Comparison of ENCODE assay signal across 6 cellular contexts in the genomic region with DNA sequence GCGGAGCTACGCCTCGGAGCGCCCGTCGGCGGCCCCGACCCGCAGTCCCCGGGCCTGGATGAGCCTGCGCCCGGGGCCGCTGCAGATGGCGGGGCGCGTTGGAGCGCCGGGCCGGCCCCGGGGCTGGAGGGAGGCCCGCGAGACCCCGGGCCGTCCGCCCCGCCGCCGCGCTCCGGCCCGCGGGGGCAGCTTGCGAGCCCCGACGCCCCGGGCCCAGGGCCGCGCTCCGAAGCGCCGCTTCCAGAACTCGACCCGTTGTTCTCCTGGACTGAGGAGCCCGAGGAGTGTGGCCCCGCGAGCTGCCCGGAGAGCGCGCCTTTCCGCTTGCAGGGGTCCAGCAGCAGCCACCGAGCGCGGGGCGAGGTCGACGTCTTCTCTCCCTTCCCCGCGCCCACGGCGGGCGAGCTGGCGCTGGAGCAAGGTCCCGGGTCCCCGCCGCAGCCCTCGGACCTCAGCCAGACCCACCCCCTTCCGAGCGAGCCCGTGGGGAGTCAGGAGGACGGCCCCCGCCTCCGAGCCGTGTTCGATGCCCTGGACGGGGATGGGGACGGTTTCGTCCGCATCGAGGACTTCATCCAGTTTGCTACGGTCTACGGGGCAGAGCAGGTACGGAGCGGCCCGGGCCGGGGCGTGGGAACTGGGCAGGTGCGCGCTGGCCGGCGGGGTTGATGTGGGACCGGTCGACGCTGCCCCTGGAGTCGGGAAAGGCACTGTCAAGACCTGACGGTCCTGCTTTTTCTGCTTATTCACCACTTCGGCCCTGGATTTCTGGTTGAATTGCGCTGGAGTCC. TPM values are rescaled to one million over a fixed set of nuclear protein-coding genes. Genes with fewer than 3 reads are reported as not detected.
DNase-seq lines count a peak whose midpoint lies in the region; ATAC-seq and TF ChIP-seq lines count a peak whose summit lies in the region.

No MANE protein-coding gene starts in this region.

- TF ChIP-seq CTCF in 22Rv1 (IDR thresholded peaks at IDR 0.05) (no peak), mucosa of descending colon (IDR thresholded peaks at IDR 0.05) (no peak)

- H3K4me3 Mint-ChIP-seq in activated naive CD8-positive, alpha-beta T cell treated with anti-CD3 and anti-CD28 coated beads for 36 hours = peak overlapping the region; percentile 78

- H3K36me3 ChIP-seq in HAP-1 (replicated peaks) = 0 out of 2 replicates have a peak, but pooled peaks cover 4% of the 10 kb centered on the region
- H3K36me3 ChIP-seq in mucosa of descending colon (ENCODE audit: low read depth) = no peaks in the 10 kb centered on the region

- in situ Hi-C loops in HAP-1 (cut with MboI; ENCODE audit: low sequenced_read_pairs) = no loop called here

- peak overlapping the region; percentile 54 for H3K4me3 ChIP-seq in HAP-1
- peak overlapping the region; percentile 21 for H3K4me3 ChIP-seq in mucosa of descending colon

- peak; percentile 12 for ATAC-seq in mucosa of descending colon

- intact Hi-C loops in mucosa of descending colon (cut with DNase I, micrococcal nuclease) = no loop called here

- H3K36me3 Mint-ChIP-seq in activated naive CD8-positive, alpha-beta T cell treated with anti-CD3 and anti-CD28 coated beads for 36 hours = peaks cover 8% of the 10 kb centered on the region

- DNase-seq in HAP-1 (ENCODE audit: low spot score in 2 of 2) (peak in 1 of 2 experiments; percentile 31), mucosa of descending colon (peak in 2 of 3 donors; percentile 25 to 48), NCI-H1436 treated with DMSO at 0.1 percent for 48 hours (lab: John Stamatoyannopoulos, UW) (no peak), inferior parietal cortex (ENCODE audit: extremely low spot score) (no peak)
- no peak for DNase-seq in activated naive CD8-positive, alpha-beta T cell treated with anti-CD3 and anti-CD28 coated beads for 36 hours

- no peak overlapping the region for H3K27ac Mint-ChIP-seq in activated naive CD8-positive, alpha-beta T cell treated with anti-CD3 and anti-CD28 coated beads for 36 hours

- H3K27ac ChIP-seq in 22Rv1 = peak overlapping the region; percentile 74

- peaks cover 7% of the 10 kb centered on the region for H3K27me3 Mint-ChIP-seq in activated naive CD8-positive, alpha-beta T cell treated with anti-CD3 and anti-CD28 coated beads for 36 hours

- peaks cover 25% of the 10 kb centered on the region for H3K4me1 Mint-ChIP-seq in activated naive CD8-positive, alpha-beta T cell treated with anti-CD3 and anti-CD28 coated beads for 36 hours

- no peaks in the 10 kb centered on the region for H3K9me3 Mint-ChIP-seq in activated naive CD8-positive, alpha-beta T cell treated with anti-CD3 and anti-CD28 coated beads for 36 hours

- no peaks in the 10 kb centered on the region for H3K9me3 ChIP-seq in HAP-1
- no peaks in the 10 kb centered on the region for H3K9me3 ChIP-seq in mucosa of descending colon

- H3K4me1 ChIP-seq in HAP-1 (peaks cover 32% of the 10 kb centered on the region), mucosa of descending colon (ENCODE audit: low read depth) (peaks cover 21% of the 10 kb centered on the region)

- H3K27me3 ChIP-seq in HAP-1 (ENCODE audit: low read depth) = no peaks in the 10 kb centered on the region

RNA-seq across cellular contexts. Expression of gene RAB11FIP3, which starts 0.9 kb away (rescaled TPM):
- total RNA-seq in activated naive CD8-positive, alpha-beta T cell treated with anti-CD3 and anti-CD28 coated beads for 36 hours = 10 to 100 TPM; 16.9 to 17.4 TPM
- 10 to 100 TPM; 22.3 to 45.6 (median 30.7) TPM for total RNA-seq in mucosa of descending colon

RNA-seq across cellular contexts. Expression of gene DECR2, which starts 24.6 kb away (rescaled TPM):
- 1 to 10 TPM; 7.0 to 8.2 TPM for total RNA-seq in activated naive CD8-positive, alpha-beta T cell treated with anti-CD3 and anti-CD28 coated beads for 36 hours
- total RNA-seq in mucosa of descending colon = 10 to 100 TPM; 39.5 to 64.3 (median 56.0) TPM

RNA-seq across cellular contexts. Expression of gene NME4, which starts 29.3 kb away (rescaled TPM):
- 10 to 100 TPM; 15.6 to 17.3 TPM for total RNA-seq in activated naive CD8-positive, alpha-beta T cell treated with anti-CD3 and anti-CD28 coated beads for 36 hours
- total RNA-seq in mucosa of descending colon = 100 to 1,000 TPM in 1 of 3 donors, 10 to 100 TPM in 2; 24.5 to 125 (median 43.6) TPM

RNA-seq across cellular contexts. Expression of gene PGAP6, which starts 44.5 kb away (rescaled TPM):
- total RNA-seq in activated naive CD8-positive, alpha-beta T cell treated with anti-CD3 and anti-CD28 coated beads for 36 hours = 10 to 100 TPM; 22.8 to 24.1 TPM
- 100 to 1,000 TPM in 1 of 3 donors, 10 to 100 TPM in 2; 77.3 to 134 (median 95.7) TPM for total RNA-seq in mucosa of descending colon

RNA-seq across cellular contexts. Expression of gene MRPL28, which starts 56.0 kb away (rescaled TPM):
- total RNA-seq in activated naive CD8-positive, alpha-beta T cell treated with anti-CD3 and anti-CD28 coated beads for 36 hours = 10 to 100 TPM; 89.3 to 94.8 TPM
- total RNA-seq in mucosa of descending colon = 10 to 100 TPM; 39.7 to 53.8 (median 49.1) TPM

Comparison
In these comparisons a context has a peak if more than half of its experiments do, and no peak if none do; other contexts are left out.
1. DNase-seq: peak in mucosa of descending colon (2 of 3); none in activated naive CD8-positive, alpha-beta T cell treated with anti-CD3 and anti-CD28 coated beads for 36 hours (single experiment), NCI-H1436 treated with DMSO at 0.1 percent for 48 hours (single experiment) and inferior parietal cortex (single experiment).
2. RNA of gene DECR2, which starts 24.6 kb away (total RNA-seq): 39.5 to 64.3 TPM in mucosa of descending colon; 7.0 to 8.2 TPM in activated naive CD8-positive, alpha-beta T cell treated with anti-CD3 and anti-CD28 coated beads for 36 hours; every median in the first group is over 4 times any median in the second.